Comparison of ENCODE assay signal across 24 cellular contexts in genomic region chr22:47007496-47007895, GRCh38.
"Had no signal": no experiment of that assay in that cellular context is flagged by ENCODE, and none has a peak within 500 bp of the region (broad histone marks: within the 10 kb centered on the region; RNA-seq: fewer than 3 reads in every experiment).

No MANE protein-coding gene starts in this region.

- H3K27ac ChIP-seq: colonic mucosa, coronary artery, dorsolateral prefrontal cortex, epithelial cell of prostate, esophagus muscularis mucosa, esophagus squamous epithelium, foreskin keratinocyte, gastrocnemius medialis, gastroesophageal sphincter, heart left ventricle, heart right ventricle had no signal

- H3K36me3 ChIP-seq: colonic mucosa, gastrocnemius medialis had no signal

- H3K4me3 ChIP-seq: colonic mucosa, coronary artery, dorsolateral prefrontal cortex, esophagus muscularis mucosa, esophagus squamous epithelium, gastrocnemius medialis, gastroesophageal sphincter, heart left ventricle, heart right ventricle had no signal

- H3K4me1 ChIP-seq: esophagus squamous epithelium, foreskin keratinocyte, gastrocnemius medialis, gastroesophageal sphincter had no signal

- H3K9me3 ChIP-seq: colonic mucosa, esophagus muscularis mucosa, esophagus squamous epithelium, gastrocnemius medialis, gastroesophageal sphincter, heart left ventricle, heart right ventricle had no signal

- DNase-seq: colonic mucosa; cortex of kidney; dermis blood vessel endothelial cell; dorsolateral prefrontal cortex; effector CD4-positive, alpha-beta T cell; effector CD8-positive, alpha-beta T cell; effector memory CD4-positive, alpha-beta T cell; effector memory CD8-positive, alpha-beta T cell; endodermal cell; erythroblast; esophagus squamous epithelium; foreskin fibroblast; foreskin keratinocyte; foreskin melanocyte; gastrocnemius medialis; glutamatergic neuron; head of caudate nucleus; heart left ventricle; heart right ventricle had no signal

- H3K27me3 ChIP-seq: colonic mucosa, dorsolateral prefrontal cortex, esophagus muscularis mucosa, esophagus squamous epithelium, foreskin keratinocyte, gastrocnemius medialis, gastroesophageal sphincter, heart left ventricle, heart right ventricle had no signal

- ATAC-seq: effector memory CD8-positive, alpha-beta T cell; esophagus mucosa; foreskin keratinocyte; gastrocnemius medialis; gastroesophageal sphincter; heart right ventricle had no signal
